In the genomic region with DNA sequence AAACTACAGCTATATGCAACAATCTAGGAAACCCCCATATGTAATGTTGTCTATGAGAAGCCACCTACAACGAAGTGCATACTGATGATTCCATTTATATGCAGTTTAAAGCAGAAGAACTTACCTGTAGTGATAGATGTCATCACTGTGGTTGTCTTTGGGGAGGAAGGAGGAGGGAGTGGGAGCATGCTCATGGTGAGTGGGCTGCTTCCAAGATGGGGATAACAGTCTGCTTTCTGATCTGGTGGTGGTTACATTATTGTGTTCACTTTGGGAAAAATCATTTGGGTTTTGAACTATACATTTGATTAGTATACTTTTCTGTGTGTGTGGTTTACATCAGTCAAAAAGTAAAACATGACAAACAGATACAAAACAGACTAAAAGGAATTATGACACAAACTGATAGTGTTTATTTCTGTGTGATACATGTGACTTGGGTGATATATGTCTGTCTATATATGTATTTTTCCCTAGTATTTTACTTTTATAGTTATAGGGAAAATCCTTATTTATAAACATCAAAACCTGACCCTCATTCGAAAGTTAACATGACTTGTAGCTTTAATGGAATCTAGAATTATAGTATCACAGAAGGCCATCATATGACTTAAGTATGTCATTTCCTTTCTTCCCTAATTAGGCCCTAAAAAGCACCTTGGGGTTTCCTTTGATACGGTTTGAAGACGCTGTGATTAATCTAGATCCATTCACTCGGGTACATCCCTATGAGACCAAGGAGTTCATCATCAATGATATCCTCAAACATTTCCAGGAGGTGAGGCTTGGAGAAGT, we compare ENCODE assay signal across 1 cellular context.
TF ChIP-seq lines count a peak whose summit lies in the region.

No MANE protein-coding gene starts in this region.

TF ChIP-seq in IMR-90, 13 proteins besides CTCF, POLR2A, EP300 and RAD21:
- no peak for TF ChIP-seq NFE2L2 (IDR thresholded peaks at IDR 0.05; ENCODE audit: low read depth, low read length)
- TF ChIP-seq, protein P1, sequence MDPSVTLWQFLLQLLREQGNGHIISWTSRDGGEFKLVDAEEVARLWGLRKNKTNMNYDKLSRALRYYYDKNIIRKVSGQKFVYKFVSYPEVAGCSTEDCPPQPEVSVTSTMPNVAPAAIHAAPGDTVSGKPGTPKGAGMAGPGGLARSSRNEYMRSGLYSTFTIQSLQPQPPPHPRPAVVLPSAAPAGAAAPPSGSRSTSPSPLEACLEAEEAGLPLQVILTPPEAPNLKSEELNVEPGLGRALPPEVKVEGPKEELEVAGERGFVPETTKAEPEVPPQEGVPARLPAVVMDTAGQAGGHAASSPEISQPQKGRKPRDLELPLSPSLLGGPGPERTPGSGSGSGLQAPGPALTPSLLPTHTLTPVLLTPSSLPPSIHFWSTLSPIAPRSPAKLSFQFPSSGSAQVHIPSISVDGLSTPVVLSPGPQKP (IDR thresholded peaks at IDR 0.05; ENCODE audit: borderline replicate concordance, low read depth, low read length) = no peak
- no peak for TF ChIP-seq MAFK (IDR thresholded peaks at IDR 0.05; ENCODE audit: low read depth, low read length)
- TF ChIP-seq RCOR1 (IDR thresholded peaks at IDR 0.05; ENCODE audit: insufficient replicate concordance, low read length) = no peak
- TF ChIP-seq SMC3 (IDR thresholded peaks at IDR 0.05; ENCODE audit: low read depth, low read length) = no peak
- TF ChIP-seq, protein P2, sequence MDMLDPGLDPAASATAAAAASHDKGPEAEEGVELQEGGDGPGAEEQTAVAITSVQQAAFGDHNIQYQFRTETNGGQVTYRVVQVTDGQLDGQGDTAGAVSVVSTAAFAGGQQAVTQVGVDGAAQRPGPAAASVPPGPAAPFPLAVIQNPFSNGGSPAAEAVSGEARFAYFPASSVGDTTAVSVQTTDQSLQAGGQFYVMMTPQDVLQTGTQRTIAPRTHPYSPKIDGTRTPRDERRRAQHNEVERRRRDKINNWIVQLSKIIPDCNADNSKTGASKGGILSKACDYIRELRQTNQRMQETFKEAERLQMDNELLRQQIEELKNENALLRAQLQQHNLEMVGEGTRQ (IDR thresholded peaks at IDR 0.05; ENCODE audit: low read depth, low read length) = no peak
- no peak for TF ChIP-seq MXI1 (IDR thresholded peaks at IDR 0.05; ENCODE audit: borderline replicate concordance, low read depth, low read length)
- no peak for TF ChIP-seq RFX5 (IDR thresholded peaks at IDR 0.05; ENCODE audit: low read depth, low read length)
